ENCODE assay signal across 9 cellular contexts in the genomic region with DNA sequence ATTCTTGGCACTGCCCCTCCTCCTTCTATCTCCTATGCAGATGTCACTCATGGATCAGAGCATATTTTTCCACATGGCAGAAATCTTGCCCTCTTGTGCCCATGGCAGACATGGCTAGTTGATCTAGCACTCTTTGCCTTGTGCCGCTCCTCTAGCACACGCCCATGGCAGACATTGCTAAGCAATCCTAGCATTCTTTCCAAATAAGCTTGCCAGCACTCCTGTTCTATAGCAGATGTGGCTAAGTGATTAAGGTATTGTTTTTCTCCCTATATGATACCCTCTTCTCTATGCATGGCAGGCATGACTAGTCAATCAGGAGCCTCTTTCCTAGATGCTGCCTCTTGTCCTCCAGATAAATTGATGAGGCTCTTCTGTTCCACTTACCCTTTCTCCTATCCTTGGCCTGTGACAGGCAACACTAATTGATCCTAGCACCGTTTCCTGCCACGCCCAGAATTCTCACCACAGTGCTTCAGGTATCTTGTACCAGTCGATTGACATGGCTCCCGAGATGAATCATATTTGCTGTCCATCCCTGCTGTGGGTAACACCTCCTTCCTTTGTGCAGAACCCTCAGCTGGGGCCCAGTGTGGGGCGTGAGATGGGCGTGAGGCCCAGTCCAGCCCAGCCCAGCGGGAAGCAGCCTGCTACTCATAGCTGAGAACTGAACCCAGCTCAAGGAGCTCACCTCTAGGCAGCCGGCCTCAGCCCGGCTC. TPM values are rescaled to one million over a fixed set of nuclear protein-coding genes. Genes with fewer than 3 reads are reported as not detected.
A peak's percentile ranks its signal among the peaks of the same experiment; 100 is the strongest.
DNase-seq lines count a peak whose midpoint lies in the region; ATAC-seq, FAIRE-seq and TF ChIP-seq lines count a peak whose summit lies in the region.
"Had no signal": no experiment of that assay in that cellular context is flagged by ENCODE, and none has a peak within 500 bp of the region (broad histone marks: within the 10 kb centered on the region; RNA-seq: fewer than 3 reads in every experiment).

No MANE protein-coding gene starts in this region.

- H3K27ac Mint-ChIP-seq in osteocyte (ENCODE audit: unreplicated experiment), result peak overlapping the region; percentile 46

- no peaks in the 10 kb centered on the region for H3K9me3 ChIP-seq in PC-9 (ENCODE audit: insufficient read depth, low read depth)

- peaks cover 17% of the 10 kb centered on the region for H3K4me1 ChIP-seq in PC-9 (replicated peaks; ENCODE audit: insufficient read depth)

- H3K9me3 Mint-ChIP-seq in osteocyte (ENCODE audit: unreplicated experiment), result no peaks in the 10 kb centered on the region

- FAIRE-seq in bronchial epithelial cell (lab: Jason Lieb, UNC), result peak; percentile 50

- peaks cover 32% of the 10 kb centered on the region for H3F3A ChIP-seq in PC-9 (ENCODE audit: insufficient read depth, low read depth)

- no peaks in the 10 kb centered on the region for H3K9me2 ChIP-seq in PC-9 (ENCODE audit: insufficient read depth)

- CTCF ChIA-PET in PC-9 (lab: Charles Lee), result interaction anchor here (0.6 to 1.0 kb wide), 2 partner anchors 46 to 92 kb away, joined by 3 read pairs; no protein-coding TSS in a partner anchor

- H3K27me3 Mint-ChIP-seq in osteocyte (ENCODE audit: unreplicated experiment), result no peaks in the 10 kb centered on the region

- H3K79me2 ChIP-seq in PC-9 (ENCODE audit: low read depth), result no peaks in the 10 kb centered on the region

- H3K36me3 ChIP-seq in PC-9 (ENCODE audit: low read depth) (0 out of 2 replicates have a peak, but pooled peaks cover 3% of the 10 kb centered on the region), bronchial epithelial cell (ENCODE audit: control insufficient read depth, insufficient read depth, low read length) (peaks cover 24% of the 10 kb centered on the region)

- H4K20me1 ChIP-seq in PC-9 (ENCODE audit: insufficient read depth), result peaks cover 10% of the 10 kb centered on the region

- H3K4me3 Mint-ChIP-seq in osteocyte (ENCODE audit: unreplicated experiment), result no peak overlapping the region

- H3K4me2 ChIP-seq in PC-9, result peak overlapping the region; percentile 14; the same call in 1 of the 2 replicates

- H2AFZ ChIP-seq in PC-9, result no peak overlapping the region

- no TSS peak for BruUV-seq in PC-9 (replicated peaks; lab: Mats Ljungman, UMichigan)

- POLR2A ChIA-PET in PC-9 (lab: Charles Lee; ENCODE audit: unreplicated experiment), result no interaction called here

- no peak overlapping the region for H3K4me3 ChIP-seq in PC-9
- H3K4me3 ChIP-seq in bronchial epithelial cell (ENCODE audit: low read depth, low read length), result no peak overlapping the region

- H3K4me1 Mint-ChIP-seq in osteocyte (ENCODE audit: unreplicated experiment), result peaks cover 21% of the 10 kb centered on the region

- peak overlapping the region; percentile 48 for H3K27ac ChIP-seq in PC-9

- intact Hi-C loops in PC-9 (cut with micrococcal nuclease; ENCODE audit: unreplicated experiment), result loop anchor here (1.0 kb wide), 2 partner anchors 27 to 92 kb away; partner anchors contain the start of gene TMED1

- TF ChIP-seq CTCF in PC-9 (conservative IDR thresholded peaks at IDR 0.05) (no peak), bronchial epithelial cell (IDR thresholded peaks at IDR 0.05; ENCODE audit: insufficient read depth, low read length, severe bottlenecking) (no peak), osteocyte (IDR thresholded peaks at IDR 0.05) (no peak)

- H3K36me3 Mint-ChIP-seq in osteocyte (ENCODE audit: unreplicated experiment), result peaks cover 38% of the 10 kb centered on the region

- H3K27me3 ChIP-seq in PC-9 (ENCODE audit: insufficient read depth, low read depth) (no peaks in the 10 kb centered on the region), bronchial epithelial cell (ENCODE audit: control insufficient read depth, insufficient read depth, low read length) (no peaks in the 10 kb centered on the region)

- ATAC-seq in GM21619 (IDR thresholded peaks at IDR 0.05; ENCODE audit: unreplicated experiment) (no peak), HG02938 (IDR thresholded peaks at IDR 0.05; ENCODE audit: unreplicated experiment) (no peak)

- DNase-seq in EH (ENCODE audit: low read depth) (peak; percentile 63), PC-9 (peak; percentile 81 to 88), bronchial epithelial cell (ENCODE audit: low read depth) (peak; percentile 84), osteocyte (ENCODE audit: extremely low spot score, unreplicated experiment) (no peak), NCI-H1105 (lab: John Stamatoyannopoulos, UW) (no peak), hepatic stellate cell (ENCODE audit: low spot score) (no peak)
- DNase-seq: left cardiac atrium had no signal

RNA-seq across cellular contexts. Expression of gene TMED1, which starts 26.9 kb away (rescaled TPM):
- total RNA-seq in PC-9 (2021) (21.3 and 31.4 TPM in 2 replicates), bronchial epithelial cell (42.0 and 45.3 TPM in 2 replicates), osteocyte (33.6 and 35.5 TPM in 2 replicates)

RNA-seq across cellular contexts. Expression of gene C19orf38, which starts 39.1 kb away (rescaled TPM):
- total RNA-seq in PC-9 (2021) (0.59 and 1.4 TPM in 2 replicates), bronchial epithelial cell (0.26 and 0.38 TPM in 2 replicates), osteocyte (0.27 TPM in 1 of 2 replicates, not detected in the other)

Comparison
In these comparisons a context has a peak if more than half of its experiments do, and no peak if none do; other contexts are left out.
1. DNase-seq: peak in EH (single experiment), PC-9 (2 of 2) and bronchial epithelial cell (single experiment); none in osteocyte (single experiment), NCI-H1105 (single experiment) and hepatic stellate cell (single experiment).